ENCODE assay signal across 8 cellular contexts in genomic region chr14:97177016-97177415, GRCh38.
DNase-seq lines count a peak whose midpoint lies in the region; ATAC-seq, FAIRE-seq and TF ChIP-seq lines count a peak whose summit lies in the region.

No MANE protein-coding gene starts in this region.

- TF ChIP-seq RAD21 in A549 (conservative IDR thresholded peaks at IDR 0.05 in 1 of 2, IDR thresholded peaks at IDR 0.05 in 1 of 2): peak; percentile 53 to 54; a peak in 4 of 5 replicates

- no peak overlapping the region for H3K4me3 ChIP-seq in A549
- H3K4me3 ChIP-seq in astrocyte of the cerebellum (ENCODE audit: low read depth, low read length): no peak overlapping the region

- 2% methylated on average over 6 of the region's 6 CpGs for WGBS in A549 (ENCODE audit: missing lambda C conversion rate)

- TF ChIP-seq POLR2A in A549 (IDR thresholded peaks at IDR 0.05; ENCODE audit: low read length) (no peak), H54 (IDR thresholded peaks at IDR 0.05; ENCODE audit: low read depth, low read length) (no peak)

- POLR2A ChIA-PET in A549 (lab: Yijun Ruan, JAX): no interaction called here

- no peak overlapping the region for H3K4me2 ChIP-seq in A549

- FAIRE-seq in A549 (lab: Jason Lieb, UNC) (no peak), urothelium cell line (lab: Jason Lieb, UNC) (no peak), H54 (lab: Jason Lieb, UNC) (no peak)

- no peaks in the 10 kb centered on the region for H3K9me3 ChIP-seq in A549

- H3K4me1 ChIP-seq in A549: peaks cover 13% of the 10 kb centered on the region

- in situ Hi-C loops in astrocyte of the cerebellum (cut with HindIII; ENCODE audit: low sequenced_read_pairs): no loop called here

- DNase-seq in A549 (ENCODE audit: low read depth in 1 of 2, low spot score in 1 of 2) (peak; percentile 33 to 58), NCI-H345 treated with DMSO at 0.1 percent for 48 hours (lab: John Stamatoyannopoulos, UW; ENCODE audit: unreplicated experiment) (peak; percentile 14), astrocyte of the cerebellum (ENCODE audit: low read depth) (no peak), urothelium cell line (ENCODE audit: low spot score) (peak; percentile 16), NCI-H187 (lab: John Stamatoyannopoulos, UW) (no peak), H54 (ENCODE audit: insufficient read length, low spot score) (no peak)

- CTCF ChIA-PET in A549 (lab: Yijun Ruan, JAX): interaction anchor here (0.6 to 1.4 kb wide), 5 partner anchors 11 to 801 kb away, joined by 3 to 4 read pairs (median 3); no protein-coding TSS in a partner anchor

- ATAC-seq in A549: peak; percentile 60 to 82; a peak in 4 of 6 replicates
- ATAC-seq in HG02798 (IDR thresholded peaks at IDR 0.05; ENCODE audit: poor library complexity, unreplicated experiment): no peak

- no peak for TF ChIP-seq EP300 in A549 (IDR thresholded peaks at IDR 0.05)

- no peak overlapping the region for H3K27ac ChIP-seq in A549

- TF ChIP-seq CTCF in A549 (IDR thresholded peaks at IDR 0.05): peak; percentile 49
- peak; percentile 52 for TF ChIP-seq CTCF in GM12873 (IDR thresholded peaks at IDR 0.05; ENCODE audit: insufficient read depth, low read depth, low read length, missing control alignments)
- peak; percentile 35 for TF ChIP-seq CTCF in astrocyte of the cerebellum (IDR thresholded peaks at IDR 0.05; ENCODE audit: low read depth, low read length, missing control alignments)

TF ChIP-seq in A549, 52 proteins besides CTCF, POLR2A, EP300 and RAD21:
- TF ChIP-seq JUNB (IDR thresholded peaks at IDR 0.05): no peak
- peak; percentile 73 for TF ChIP-seq SMC3 (IDR thresholded peaks at IDR 0.05)
TF ChIP-seq in A549: peak in this region for 1.

Comparison
In these comparisons a context has a peak if more than half of its experiments do, and no peak if none do; other contexts are left out.
1. DNase-seq: peak in A549 (2 of 2), NCI-H345 treated with DMSO at 0.1 percent for 48 hours (single experiment) and urothelium cell line (single experiment); none in astrocyte of the cerebellum (single experiment), NCI-H187 (0 of 2) and H54 (single experiment).
2. Peak in every context shown above with its lines, with median percentiles within 50 percentile points of each other: CTCF ChIP-seq.